19 cellular contexts compared by ENCODE assay signal in the genomic region with DNA sequence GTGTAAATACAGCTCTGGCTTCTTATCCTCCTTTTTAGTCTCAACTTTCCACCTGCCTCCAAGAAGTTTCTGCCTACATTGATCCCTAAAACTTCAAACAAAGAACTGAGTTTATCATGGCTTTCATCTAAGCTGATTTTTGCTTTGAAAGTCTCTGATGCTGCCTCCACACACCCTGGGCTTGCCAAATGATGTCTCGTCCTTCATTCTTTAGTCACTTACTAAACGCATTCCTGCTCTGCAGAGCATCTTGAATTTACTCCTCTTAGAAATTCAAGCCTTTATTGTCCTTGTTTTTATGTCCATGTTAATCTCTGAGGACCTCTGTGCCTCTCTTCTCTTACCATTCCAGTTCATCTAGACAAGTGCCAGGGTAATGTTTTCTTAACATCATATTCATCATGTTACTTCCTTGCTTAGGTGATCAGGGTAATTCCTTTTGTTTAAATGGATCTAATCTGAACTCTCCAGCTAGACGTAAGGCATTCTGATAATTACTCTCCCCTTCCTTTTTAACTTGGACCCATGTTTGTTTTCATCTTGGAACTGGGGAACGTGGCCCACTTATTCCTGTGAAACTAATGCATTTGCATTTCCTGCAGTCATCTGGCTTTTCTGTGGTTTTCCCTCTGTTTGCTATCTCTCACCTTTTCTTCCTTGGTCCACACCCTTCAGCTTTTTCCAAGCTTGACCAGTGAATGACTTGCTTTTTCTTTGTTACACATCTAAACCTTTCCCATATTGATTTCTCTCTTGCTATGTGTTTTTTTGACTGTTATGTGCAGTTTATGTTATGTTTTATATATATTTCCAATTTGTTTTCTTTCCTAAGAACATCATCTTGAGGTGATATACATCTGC. TPM values are rescaled to one million over a fixed set of nuclear protein-coding genes. Genes with fewer than 3 reads are reported as not detected.
A peak's percentile ranks its signal among the peaks of the same experiment; 100 is the strongest.
DNase-seq lines count a peak whose midpoint lies in the region; ATAC-seq and TF ChIP-seq lines count a peak whose summit lies in the region.
"Had no signal": no experiment of that assay in that cellular context is flagged by ENCODE, and none has a peak within 500 bp of the region (broad histone marks: within the 10 kb centered on the region; RNA-seq: fewer than 3 reads in every experiment).

No MANE protein-coding gene starts in this region.

- peaks cover 7 to 9% (median 9%) of the 10 kb centered on the region in 3 experiments for H3K36me3 Mint-ChIP-seq in H9 (ENCODE audit: insufficient read depth in 1 of 3, low read depth in 3 of 3)
- no peaks in the 10 kb centered on the region for H3K36me3 Mint-ChIP-seq in activated T-helper 17 cell treated with anti-CD3 and anti-CD28 coated beads, Interleukin-2, amount 50 U/mL, for 72 hours (ENCODE audit: low read depth)

- H3K23me2 ChIP-seq in H9 (ENCODE audit: insufficient read length, low read depth, low read length, poor library complexity, severe bottlenecking), result no peaks in the 10 kb centered on the region

- no peaks in the 10 kb centered on the region for H3K27me3 ChIP-seq in H9 (ENCODE audit: insufficient read depth, low read length)
- H3K27me3 ChIP-seq in iPS-18a (ENCODE audit: control insufficient read depth, insufficient read depth, low read length), result no peaks in the 10 kb centered on the region
- no peaks in the 10 kb centered on the region for H3K27me3 ChIP-seq in subcutaneous abdominal adipose tissue (ENCODE audit: control insufficient read depth in 5 of 5, insufficient read depth in 4 of 5, low read length in 5 of 5)
- H3K27me3 ChIP-seq: body of pancreas, Peyer's patch had no signal

- no peak for TF ChIP-seq CTCF in H9 (conservative IDR thresholded peaks at IDR 0.05)

- H3K79me2 ChIP-seq in H9 (ENCODE audit: insufficient read depth, low read length), result peaks cover 1% of the 10 kb centered on the region; the same call in 1 of the 2 replicates

- DNase-seq in H9 (no peak), HT-29 (ENCODE audit: low spot score) (no peak), NCI-H510A (lab: John Stamatoyannopoulos, UW) (no peak), medulla oblongata (ENCODE audit: extremely low spot score) (no peak)
- DNase-seq: activated CD4-positive, alpha-beta T cell treated with anti-CD3 and anti-CD28 coated beads, Interleukin-2, amount 10 ng/mL, durations not matched to agents 7 days and 5 days; activated T-cell treated with anti-CD3 and anti-CD28 coated beads, Interleukin-2, amount 50 U/mL, for 72 hours; body of pancreas; CD8-positive, alpha-beta memory T cell; hypothalamus; NCI-H524; Peyer's patch; posterior cingulate gyrus; stimulated activated CD4-positive, alpha-beta T cell treated with anti-CD3 and anti-CD28 coated beads, Interleukin-4, amount 100 ng/mL, for 1 hour; stimulated activated naive CD4-positive, alpha-beta T cell had no signal

- no peak overlapping the region for H2BK120ac ChIP-seq in H9 (ENCODE audit: low read depth, low read length, poor library complexity, severe bottlenecking)

- ATAC-seq in activated T-helper 17 cell treated with anti-CD3 and anti-CD28 coated beads, Interleukin-2, amount 50 U/mL, for 72 hours (replicated peaks), result no peak
- no peak for ATAC-seq in GM18498 (IDR thresholded peaks at IDR 0.05; ENCODE audit: unreplicated experiment)
- ATAC-seq: activated T-cell treated with anti-CD3 and anti-CD28 coated beads, Interleukin-2, amount 50 U/mL, for 72 hours; body of pancreas had no signal

- no peak overlapping the region for H2BK15ac ChIP-seq in H9 (ENCODE audit: low read depth, low read length)

- H3K4me3 Mint-ChIP-seq in H9, result no peak overlapping the region; a peak in 2 of 5 replicates
- H3K4me3 Mint-ChIP-seq in activated T-helper 17 cell treated with anti-CD3 and anti-CD28 coated beads, Interleukin-2, amount 50 U/mL, for 72 hours, result no peak overlapping the region
- H3K4me3 Mint-ChIP-seq: activated CD4-positive, alpha-beta T cell treated with anti-CD3 and anti-CD28 coated beads, Interleukin-2, amount 10 ng/mL, durations not matched to agents 7 days and 5 days; activated T-cell treated with anti-CD3 and anti-CD28 coated beads, Interleukin-2, amount 50 U/mL, for 72 hours; CD8-positive, alpha-beta memory T cell; T-helper 1 cell treated with Interleukin-12 subunit alpha and Interleukin-12 subunit beta and Interleukin-4 antibody, amounts not matched to agents 30 μg/mL and 1 μg/mL, for 36 hours had no signal

- H3K9me3 ChIP-seq in H9 (ENCODE audit: control insufficient read depth, low read depth, low read length), result no peaks in the 10 kb centered on the region
- no peaks in the 10 kb centered on the region for H3K9me3 ChIP-seq in iPS-18a (ENCODE audit: control insufficient read depth, low read depth, low read length)
- H3K9me3 ChIP-seq in subcutaneous abdominal adipose tissue (ENCODE audit: control insufficient read depth in 5 of 5, low read length in 5 of 5), result peaks cover 0 to 4% (median 0%) of the 10 kb centered on the region in 5 donors
- H3K9me3 ChIP-seq: body of pancreas had no signal

- no peak overlapping the region for H4K8ac ChIP-seq in H9 (replicated peaks; ENCODE audit: insufficient read length, low read depth, low read length)

- H2BK12ac ChIP-seq in H9 (ENCODE audit: insufficient read length, low read depth, low read length), result no peak overlapping the region

- no peak overlapping the region for H3K4me2 ChIP-seq in H9 (ENCODE audit: insufficient read depth, insufficient read length, low read length)

- H3K4ac ChIP-seq in H9 (ENCODE audit: low read depth, low read length), result no peak overlapping the region

- H3K14ac ChIP-seq in H9 (ENCODE audit: insufficient read depth, low read length), result no peak overlapping the region

- H2BK5ac ChIP-seq in H9 (ENCODE audit: insufficient read length, low read length), result no peak overlapping the region

- H3K56ac ChIP-seq in H9 (ENCODE audit: insufficient read length, low read depth, low read length), result no peak overlapping the region

- H4K91ac ChIP-seq in H9 (ENCODE audit: insufficient read length, low read depth, low read length), result no peak overlapping the region

- no peaks in the 10 kb centered on the region for H3K79me1 ChIP-seq in H9 (ENCODE audit: insufficient read depth, low read depth, low read length, poor library complexity, severe bottlenecking)

- H3K27me3 Mint-ChIP-seq in H9 (ENCODE audit: low read depth), result no peaks in the 10 kb centered on the region
- H3K27me3 Mint-ChIP-seq in activated T-helper 17 cell treated with anti-CD3 and anti-CD28 coated beads, Interleukin-2, amount 50 U/mL, for 72 hours, result no peaks in the 10 kb centered on the region
- H3K27me3 Mint-ChIP-seq: activated CD4-positive, alpha-beta T cell treated with anti-CD3 and anti-CD28 coated beads, Interleukin-2, amount 10 ng/mL, durations not matched to agents 7 days and 5 days; CD8-positive, alpha-beta memory T cell had no signal

- H3K18ac ChIP-seq in H9 (ENCODE audit: insufficient read length, low read depth, low read length), result no peak overlapping the region

- peaks cover 73 to 75% of the 10 kb centered on the region in 2 experiments for H3K4me1 Mint-ChIP-seq in H9
- H3K4me1 Mint-ChIP-seq in activated T-helper 17 cell treated with anti-CD3 and anti-CD28 coated beads, Interleukin-2, amount 50 U/mL, for 72 hours, result peaks cover 14% of the 10 kb centered on the region

- H3K36me3 ChIP-seq in iPS-18a (ENCODE audit: control insufficient read depth, low read depth, low read length) (no peaks in the 10 kb centered on the region), subcutaneous abdominal adipose tissue (ENCODE audit: control insufficient read depth in 5 of 5, insufficient read depth in 5 of 5, low read length in 5 of 5) (no peaks in the 10 kb centered on the region)
- H3K36me3 ChIP-seq: Peyer's patch had no signal

- H2AFZ ChIP-seq in H9 (ENCODE audit: low read length), result no peak overlapping the region

- no peak overlapping the region for H3K23ac ChIP-seq in H9 (ENCODE audit: insufficient read length, low read depth, low read length)

- H3K9me3 Mint-ChIP-seq in H9, result peaks cover 8% of the 10 kb centered on the region in 2 experiments
- H3K9me3 Mint-ChIP-seq in activated T-helper 17 cell treated with anti-CD3 and anti-CD28 coated beads, Interleukin-2, amount 50 U/mL, for 72 hours, result no peaks in the 10 kb centered on the region

- no CpG with 5 or more reads among the region's 4 CpGs for WGBS in H9 (ENCODE audit: extremely low coverage, insufficient read length, low lambda C conversion rate)

- H3K4me1 ChIP-seq in H9 (ENCODE audit: insufficient read depth, low read length), result peaks cover 4% of the 10 kb centered on the region; the same call in 1 of the 2 replicates
- peaks cover 58% of the 10 kb centered on the region for H3K4me1 ChIP-seq in iPS-18a (ENCODE audit: control insufficient read depth, low read depth, low read length)
- H3K4me1 ChIP-seq in subcutaneous abdominal adipose tissue (ENCODE audit: control insufficient read depth in 5 of 5, insufficient read depth in 5 of 5, low read length in 5 of 5), result peaks cover 0 to 44% (median 26%) of the 10 kb centered on the region in 5 donors

- no peak overlapping the region for H3T11ph ChIP-seq in H9 (ENCODE audit: low read length)

- H3K9ac ChIP-seq in H9 (ENCODE audit: extremely low read depth, insufficient read length, low read length), result no peak overlapping the region
- H3K9ac ChIP-seq in iPS-18a (ENCODE audit: low read length), result peak overlapping the region; percentile 47
- H3K9ac ChIP-seq in subcutaneous abdominal adipose tissue (ENCODE audit: low read length in 5 of 5), result peak overlapping the region in 1 of 5 donors; percentile 35

- H3K27ac Mint-ChIP-seq in H9, result peak overlapping the region; percentile 48 to 91 (median 76)
- H3K27ac Mint-ChIP-seq in activated T-helper 17 cell treated with anti-CD3 and anti-CD28 coated beads, Interleukin-2, amount 50 U/mL, for 72 hours, result peak overlapping the region; percentile 0
- H3K27ac Mint-ChIP-seq: activated CD4-positive, alpha-beta T cell treated with anti-CD3 and anti-CD28 coated beads, Interleukin-2, amount 10 ng/mL, durations not matched to agents 7 days and 5 days; activated T-cell treated with anti-CD3 and anti-CD28 coated beads, Interleukin-2, amount 50 U/mL, for 72 hours; T-helper 1 cell treated with Interleukin-12 subunit alpha and Interleukin-12 subunit beta and Interleukin-4 antibody, amounts not matched to agents 30 μg/mL and 1 μg/mL, for 36 hours had no signal

- no peak overlapping the region for H2AK5ac ChIP-seq in H9 (ENCODE audit: insufficient read length, low read length)

- H3K27ac ChIP-seq in H9 (ENCODE audit: insufficient read length, low read depth, low read length) (no peak overlapping the region), iPS-18a (ENCODE audit: low read length) (peak overlapping the region; percentile 2), subcutaneous abdominal adipose tissue (ENCODE audit: low read depth, low read length) (peak overlapping the region; percentile 25)
- H3K27ac ChIP-seq: body of pancreas, Peyer's patch had no signal

- H4K5ac ChIP-seq in H9 (ENCODE audit: insufficient read length, low read depth, low read length), result no peak overlapping the region

- no peak overlapping the region for H2BK20ac ChIP-seq in H9 (ENCODE audit: low read depth, low read length, poor library complexity, severe bottlenecking)

- H3K4me3 ChIP-seq in iPS-18a (ENCODE audit: low read length) (no peak overlapping the region), subcutaneous abdominal adipose tissue (ENCODE audit: low read depth in 1 of 5, low read length in 5 of 5) (no peak overlapping the region)
- H3K4me3 ChIP-seq: body of pancreas, Peyer's patch had no signal

- no peaks in the 10 kb centered on the region for H4K20me1 ChIP-seq in H9 (ENCODE audit: control insufficient read depth, insufficient read depth, insufficient read length)

RNA-seq across cellular contexts. Expression of a gene that starts 33.1 kb away (rescaled TPM):
- 7.1 and 7.9 TPM in 2 replicates for total RNA-seq in H9 (2021)
- total RNA-seq in activated T-helper 17 cell treated with anti-CD3 and anti-CD28 coated beads, Interleukin-2, amount 50 U/mL, for 72 hours, result 1 to 10 TPM; 3.9 to 4.0 TPM
- 1.4 TPM in 2 replicates for total RNA-seq in HT-29 (2014; rRNA removed; shearing (Covaris generic))

RNA-seq across cellular contexts. Expression of a gene that starts 34.2 kb away (rescaled TPM):
- total RNA-seq in H9 (2021), result 10.6 and 11.6 TPM in 2 replicates
- total RNA-seq in activated T-helper 17 cell treated with anti-CD3 and anti-CD28 coated beads, Interleukin-2, amount 50 U/mL, for 72 hours, result 1 to 10 TPM; 3.2 to 5.4 TPM
- total RNA-seq in HT-29 (2014; rRNA removed; shearing (Covaris generic)), result 4.2 and 5.5 TPM in 2 replicates
